Comparison of ENCODE assay signal across 4 cellular contexts in genomic region chr1:184833994-184834393, GRCh38.
DNase-seq lines count a peak whose midpoint lies in the region; ATAC-seq, FAIRE-seq and TF ChIP-seq lines count a peak whose summit lies in the region.
"Not testable (repeated sequence)": the region's sequence is repeated elsewhere in the genome, so short reads cannot be mapped to it uniquely, and the experiment has no call there.

No MANE protein-coding gene starts in this region.

- not testable (repeated sequence) for H3K9me1 ChIP-seq in K562 (ENCODE audit: control insufficient read depth, insufficient read depth, low read length)

- not testable (repeated sequence) for H3K4me1 ChIP-seq in HEK293 (ENCODE audit: control insufficient read depth, insufficient read depth, low read length); K562 (replicated peaks in 1 of 2; ENCODE audit: control insufficient read depth in 2 of 2, insufficient read depth in 2 of 2, low read length in 2 of 2)

- TF ChIP-seq POLR2A in K562 (conservative IDR thresholded peaks at IDR 0.05): not testable (repeated sequence)

- H4K20me1 ChIP-seq in K562 (replicated peaks; ENCODE audit: control insufficient read depth, insufficient read depth, low read length): not testable (repeated sequence)

- CTCF ChIA-PET in HEK293 (lab: Yijun Ruan, JAX): interaction anchor here (1.6 kb wide), 1 partner anchor 28 kb away, joined by 6 read pairs; no protein-coding TSS in a partner anchor
- CTCF ChIA-PET in K562 (lab: Yijun Ruan, JAX; ENCODE audit: low intra/inter-chr PET ratio): not testable (repeated sequence)

- not testable (repeated sequence) for H3K4me2 ChIP-seq in K562 (ENCODE audit: insufficient read depth, low read length)

- ATAC-seq in T-helper 17 cell, K562: not testable (repeated sequence)

- H3K4me1 Mint-ChIP-seq in T-helper 17 cell; activated CD4-positive, alpha-beta T cell treated with anti-CD3 and anti-CD28 coated beads, Interleukin-2, amount 10 ng/mL, durations not matched to agents 24 days and 14 days: not testable (repeated sequence)

- not testable (repeated sequence) for H3K9me3 ChIP-seq in HEK293 (ENCODE audit: control insufficient read depth, insufficient read depth, low read depth, low read length); T-helper 17 cell (ENCODE audit: control insufficient read depth, low read length, poor library complexity, severe bottlenecking); K562 (replicated peaks; ENCODE audit: control insufficient read depth, insufficient read depth, low read depth, low read length)

- TF ChIP-seq CTCF in HEK293 (tag by site-specific recombination; IDR thresholded peaks at IDR 0.05); K562 (IDR thresholded peaks at IDR 0.05 in 2 of 3, conservative IDR thresholded peaks at IDR 0.05 in 1 of 3; ENCODE audit: insufficient read depth in 2 of 3, low read depth in 1 of 3, low read length in 3 of 3): not testable (repeated sequence)

- in situ Hi-C loops in K562 (cut with MboI): not testable (repeated sequence)

- not testable (repeated sequence) for H2AFZ ChIP-seq in K562 (ENCODE audit: low read depth, low read length)

- H3K4me3 ChIP-seq in HEK293 (ENCODE audit: low read depth, low read length); K562: not testable (repeated sequence)

- not testable (repeated sequence) for FAIRE-seq in K562 (lab: Jason Lieb, UNC)

- not testable (repeated sequence) for DNase-seq in T-helper 17 cell; K562 (ENCODE audit: extremely low read depth in 1 of 4, low spot score in 3 of 4)
- peak; percentile 9 for DNase-seq in activated CD4-positive, alpha-beta T cell treated with anti-CD3 and anti-CD28 coated beads, Interleukin-2, amount 10 ng/mL, durations not matched to agents 24 days and 14 days

- H3K27ac Mint-ChIP-seq in T-helper 17 cell: peak overlapping the region; percentile 0
- not testable (repeated sequence) for H3K27ac Mint-ChIP-seq in activated CD4-positive, alpha-beta T cell treated with anti-CD3 and anti-CD28 coated beads, Interleukin-2, amount 10 ng/mL, durations not matched to agents 24 days and 14 days

- not testable (repeated sequence) for H3K9me3 Mint-ChIP-seq in activated CD4-positive, alpha-beta T cell treated with anti-CD3 and anti-CD28 coated beads, Interleukin-2, amount 10 ng/mL, durations not matched to agents 24 days and 14 days

- TF ChIP-seq EP300 in K562 (IDR thresholded peaks at IDR 0.05; ENCODE audit: low read length): not testable (repeated sequence)

- not testable (repeated sequence) for H3K36me3 ChIP-seq in HEK293 (ENCODE audit: control insufficient read depth in 2 of 2, insufficient read depth in 1 of 2, low read length in 2 of 2); K562 (ENCODE audit: control insufficient read depth, insufficient read depth, low read length)

- H3K4me3 Mint-ChIP-seq in T-helper 17 cell; activated CD4-positive, alpha-beta T cell treated with anti-CD3 and anti-CD28 coated beads, Interleukin-2, amount 10 ng/mL, durations not matched to agents 24 days and 14 days: not testable (repeated sequence)

- not testable (repeated sequence) for H3K27me3 ChIP-seq in K562 (ENCODE audit: control insufficient read depth in 2 of 2, insufficient read depth in 2 of 2, low read length in 2 of 2)

- H3K9ac ChIP-seq in K562 (ENCODE audit: insufficient read depth in 1 of 2, low read depth in 2 of 2, low read length in 2 of 2): not testable (repeated sequence)

- not testable (repeated sequence) for H3K27ac ChIP-seq in HEK293 (ENCODE audit: extremely low read depth, low read depth, low read length); K562 (ENCODE audit: extremely low read depth, low read depth, low read length)

- H3K79me2 ChIP-seq in K562 (ENCODE audit: control insufficient read depth, insufficient read depth, low read length): not testable (repeated sequence)

- H3K27me3 Mint-ChIP-seq in T-helper 17 cell; activated CD4-positive, alpha-beta T cell treated with anti-CD3 and anti-CD28 coated beads, Interleukin-2, amount 10 ng/mL, durations not matched to agents 24 days and 14 days: not testable (repeated sequence)

- POLR2A ChIA-PET in HEK293 (lab: Yijun Ruan, JAX); K562 (lab: Yijun Ruan, JAX): not testable (repeated sequence)

- TF ChIP-seq RAD21 in K562 (CRISPR knock-in tag; conservative IDR thresholded peaks at IDR 0.05 in 1 of 2, IDR thresholded peaks at IDR 0.05 in 1 of 2): not testable (repeated sequence)

- not testable (repeated sequence) for BruUV-seq in K562 (replicated peaks; lab: Mats Ljungman, UMichigan)

- intact Hi-C loops in activated CD4-positive, alpha-beta T cell treated with anti-CD3 and anti-CD28 coated beads, Interleukin-2, amount 10 ng/mL, durations not matched to agents 24 days and 14 days (cut with micrococcal nuclease); K562 (cut with micrococcal nuclease): not testable (repeated sequence)

- peaks cover 19% of the 10 kb centered on the region for H3K36me3 Mint-ChIP-seq in T-helper 17 cell (ENCODE audit: low read depth)
- H3K36me3 Mint-ChIP-seq in activated CD4-positive, alpha-beta T cell treated with anti-CD3 and anti-CD28 coated beads, Interleukin-2, amount 10 ng/mL, durations not matched to agents 24 days and 14 days (ENCODE audit: low read depth): peaks cover 25% of the 10 kb centered on the region

TF ChIP-seq in HEK293, 187 proteins besides CTCF, POLR2A, EP300 and RAD21:
- TF ChIP-seq ZNF146 (tag by site-specific recombination; IDR thresholded peaks at IDR 0.05): peak; percentile 87

TF ChIP-seq in K562, 482 proteins besides CTCF, POLR2A, EP300 and RAD21:
- TF ChIP-seq ZNF146 (CRISPR knock-in tag; IDR thresholded peaks at IDR 0.05; ENCODE audit: unreplicated experiment): peak; percentile 58
TF ChIP-seq in K562: peak in this region for 1; not testable (repeated sequence) for 481.
